Comparison of ENCODE assay signal across 17 cellular contexts in genomic region chr1:176193663-176194062, GRCh38.
"Had no signal": no experiment of that assay in that cellular context is flagged by ENCODE, and none has a peak within 500 bp of the region (broad histone marks: within the 10 kb centered on the region; RNA-seq: fewer than 3 reads in every experiment).

No MANE protein-coding gene starts in this region.

- H3K9me3 Mint-ChIP-seq: activated T-cell treated with anti-CD3 and anti-CD28 coated beads, Interleukin-2, amount 50 U/mL, for 24 hours; effector memory CD8-positive, alpha-beta T cell had no signal

- H3K9me3 ChIP-seq: psoas muscle, tibial artery had no signal

- ATAC-seq: effector memory CD8-positive, alpha-beta T cell; psoas muscle; right cardiac atrium had no signal

- DNase-seq: activated CD8-positive, alpha-beta T cell treated with anti-CD3 and anti-CD28 coated beads for 36 hours; activated effector memory CD4-positive, alpha-beta T cell treated with anti-CD3 and anti-CD28 coated beads, Interleukin-2, amount 50 U/mL, for 16 hours; activated T-cell treated with anti-CD3 and anti-CD28 coated beads, Interleukin-2, amount 50 U/mL, for 24 hours; amygdala; effector memory CD8-positive, alpha-beta T cell; psoas muscle; right cardiac atrium; stimulated activated CD4-positive, alpha-beta T cell treated with anti-CD3 and anti-CD28 coated beads, Interleukin-2, amount 100 ng/mL, for 24 hours; stimulated activated naive CD8-positive, alpha-beta T cell treated with anti-CD3 and anti-CD28 coated beads, Interleukin-15, Interleukin-2, amounts not matched to agents 100 U/mL and 50 U/mL, for 24 hours; substantia nigra; T-helper 9 cell; tibial artery had no signal

- H3K27me3 Mint-ChIP-seq: activated CD4-positive, alpha-beta T cell treated with anti-CD3 and anti-CD28 coated beads, Interleukin-2, amount 10 ng/mL, durations not matched to agents 24 days and 14 days; activated CD8-positive, alpha-beta T cell treated with anti-CD3 and anti-CD28 coated beads for 36 hours; activated naive CD8-positive, alpha-beta T cell; activated T-cell treated with anti-CD3 and anti-CD28 coated beads, Interleukin-2, amount 50 U/mL, for 24 hours; effector memory CD8-positive, alpha-beta T cell; memory B cell had no signal

- H3K4me1 ChIP-seq: psoas muscle had no signal

- H3K36me3 ChIP-seq: cardiac muscle cell, tibial artery had no signal

- H3K9ac ChIP-seq: neural progenitor cell had no signal

- H3K4me2 ChIP-seq: neural progenitor cell had no signal

- H3K4me3 Mint-ChIP-seq: activated CD4-positive, alpha-beta T cell treated with anti-CD3 and anti-CD28 coated beads, Interleukin-2, amount 10 ng/mL, durations not matched to agents 24 days and 14 days; activated CD8-positive, alpha-beta T cell treated with anti-CD3 and anti-CD28 coated beads for 36 hours; activated T-cell treated with anti-CD3 and anti-CD28 coated beads, Interleukin-2, amount 50 U/mL, for 24 hours; memory B cell; neural progenitor cell had no signal

- H3K27me3 ChIP-seq: cardiac muscle cell, neural progenitor cell, tibial artery had no signal

- H3K4me3 ChIP-seq: cardiac muscle cell, neural progenitor cell, psoas muscle, tibial artery had no signal

- H3K27ac ChIP-seq: cardiac muscle cell, neural progenitor cell, psoas muscle, tibial artery had no signal

- H2AFZ ChIP-seq: neural progenitor cell had no signal

- H3K27ac Mint-ChIP-seq: memory B cell, neural progenitor cell had no signal
